In genomic region chr3:56800373-56801150, GRCh38 we compare ENCODE assay signal across 8 cellular contexts. TPM values are rescaled to one million over a fixed set of nuclear protein-coding genes. Genes with fewer than 3 reads are reported as not detected.
DNase-seq lines count a peak whose midpoint lies in the region; ATAC-seq and TF ChIP-seq lines count a peak whose summit lies in the region.

No MANE protein-coding gene starts in this region.

- peak overlapping the region; percentile 88 for H3K27ac Mint-ChIP-seq in type B pancreatic cell

- dilution Hi-C loops in IMR-90 (cut with HindIII; ENCODE audit: low sequenced_read_pairs, unreplicated experiment): no loop called here

- H3K4ac ChIP-seq in IMR-90 (ENCODE audit: low read depth, low read length): no peak overlapping the region

- no peak overlapping the region for H2AK9ac ChIP-seq in IMR-90 (replicated peaks; ENCODE audit: low read depth, low read length, poor library complexity)

- H3K36me3 Mint-ChIP-seq in type B pancreatic cell: no peaks in the 10 kb centered on the region

- H3K14ac ChIP-seq in IMR-90 (replicated peaks; ENCODE audit: low read depth, low read length): no peak overlapping the region

- no peak overlapping the region for H4K8ac ChIP-seq in IMR-90 (ENCODE audit: low read depth in 2 of 2, low read length in 2 of 2)

- intact Hi-C loops in IMR-90 (cut with micrococcal nuclease) (loop anchor here (1.0 kb wide), 1 partner anchor 189 kb away; no protein-coding TSS in a partner anchor), esophagus squamous epithelium (cut with DNase I) (loop anchor here (5.0 kb wide), 1 partner anchor 192 kb away; no protein-coding TSS in a partner anchor)

- DNase-seq in DND-41: peak; percentile 91
- no peak for DNase-seq in IMR-90
- DNase-seq in activated CD8-positive, alpha-beta memory T cell treated with anti-CD3 and anti-CD28 coated beads, Interleukin-2, amount 50 U/mL, for 4 hours: peak; percentile 73
- DNase-seq in esophagus squamous epithelium (lab: John Stamatoyannopoulos, UW): no peak
- no peak for DNase-seq in type B pancreatic cell (ENCODE audit: extremely low spot score, unreplicated experiment)
- DNase-seq in cerebellum (ENCODE audit: low spot score): no peak
- DNase-seq in amniotic stem cell (lab: John Stamatoyannopoulos, UW): no peak

- no peaks in the 10 kb centered on the region for H3K9me3 Mint-ChIP-seq in type B pancreatic cell

- H2BK120ac ChIP-seq in IMR-90 (ENCODE audit: low read depth, low read length): no peak overlapping the region

- H4K20me1 ChIP-seq in DND-41 (ENCODE audit: insufficient read depth, low read length) (peaks cover 11% of the 10 kb centered on the region), IMR-90 (ENCODE audit: insufficient read depth, low read length) (no peaks in the 10 kb centered on the region)

- peak overlapping the region; percentile 75 for H3K9ac ChIP-seq in DND-41 (ENCODE audit: low read depth, low read length)
- no peak overlapping the region for H3K9ac ChIP-seq in IMR-90 (ENCODE audit: low read depth, low read length)
- H3K9ac ChIP-seq in parathyroid adenoma: no peak overlapping the region

- no peak overlapping the region for H2BK5ac ChIP-seq in IMR-90 (ENCODE audit: low read depth, low read length, poor library complexity, severe bottlenecking)

- no peaks in the 10 kb centered on the region for H3K27me3 Mint-ChIP-seq in type B pancreatic cell

- H3K4me1 Mint-ChIP-seq in type B pancreatic cell (ENCODE audit: unreplicated experiment): peaks cover 46% of the 10 kb centered on the region

- 0 out of 4 replicates have a peak, but pooled peaks cover 2 to 3% of the 10 kb centered on the region in 2 experiments for H3K79me1 ChIP-seq in IMR-90 (ENCODE audit: low read depth in 1 of 2, low read length in 2 of 2)

- H3K4me2 ChIP-seq in DND-41 (ENCODE audit: insufficient read depth, low read length): peak overlapping the region; percentile 83
- H3K4me2 ChIP-seq in IMR-90 (ENCODE audit: low read depth, low read length): peak overlapping the region; percentile 91; the same call in 1 of the 2 replicates
- peak overlapping the region; percentile 99 for H3K4me2 ChIP-seq in parathyroid adenoma (ENCODE audit: low read length)

- BruUV-seq in IMR-90 (replicated peaks; lab: Mats Ljungman, UMichigan): no TSS peak

- H3K4me3 Mint-ChIP-seq in type B pancreatic cell: peak overlapping the region; percentile 97

- no peaks in the 10 kb centered on the region for H3K9me3 ChIP-seq in DND-41 (ENCODE audit: insufficient read depth, low read length, severe bottlenecking)
- H3K9me3 ChIP-seq in IMR-90 (ENCODE audit: control insufficient read depth, insufficient read depth, low read length): no peaks in the 10 kb centered on the region
- no peaks in the 10 kb centered on the region for H3K9me3 ChIP-seq in esophagus squamous epithelium
- H3K9me3 ChIP-seq in parathyroid adenoma (ENCODE audit: control insufficient read depth, low read length): no peaks in the 10 kb centered on the region

- no peaks in the 10 kb centered on the region for H3K27me3 ChIP-seq in DND-41 (ENCODE audit: insufficient read depth, low read length, poor library complexity)
- H3K27me3 ChIP-seq in IMR-90 (ENCODE audit: control insufficient read depth, insufficient read depth, low read length): peaks cover 5% of the 10 kb centered on the region; the same call in 1 of the 2 replicates
- H3K27me3 ChIP-seq in esophagus squamous epithelium: no peaks in the 10 kb centered on the region
- no peaks in the 10 kb centered on the region for H3K27me3 ChIP-seq in parathyroid adenoma (ENCODE audit: control insufficient read depth, insufficient read depth, low read length)

- H4K91ac ChIP-seq in IMR-90 (ENCODE audit: insufficient read depth, low read depth, low read length): no peak overlapping the region

- H3K27ac ChIP-seq in DND-41 (ENCODE audit: low read length): peak overlapping the region; percentile 83
- no peak overlapping the region for H3K27ac ChIP-seq in IMR-90 (ENCODE audit: insufficient read depth, low read length)
- peak overlapping the region; percentile 73 to 90 (median 82) for H3K27ac ChIP-seq in esophagus squamous epithelium
- peak overlapping the region; percentile 88 for H3K27ac ChIP-seq in parathyroid adenoma

- H3K9me1 ChIP-seq in IMR-90 (ENCODE audit: insufficient read depth, low read length): 0 out of 2 replicates have a peak, but pooled peaks cover 2% of the 10 kb centered on the region

- H2AFZ ChIP-seq in DND-41 (ENCODE audit: low read depth, low read length) (no peak overlapping the region), IMR-90 (replicated peaks; ENCODE audit: low read length, poor library complexity) (peak overlapping the region; percentile 96), parathyroid adenoma (peak overlapping the region; percentile 84)

- TF ChIP-seq CTCF in DND-41 (IDR thresholded peaks at IDR 0.05; ENCODE audit: borderline replicate concordance, extremely low read depth, low read length, poor library complexity, severe bottlenecking) (no peak), IMR-90 (conservative IDR thresholded peaks at IDR 0.05; ENCODE audit: low read depth, low read length) (no peak), esophagus squamous epithelium (IDR thresholded peaks at IDR 0.05) (no peak), parathyroid adenoma (IDR thresholded peaks at IDR 0.05) (no peak), type B pancreatic cell (conservative IDR thresholded peaks at IDR 0.05) (no peak)

- TF ChIP-seq RAD21 in IMR-90 (IDR thresholded peaks at IDR 0.05; ENCODE audit: low read length): no peak

- H3K4me3 ChIP-seq in DND-41 (ENCODE audit: low read depth in 1 of 2, low read length in 2 of 2) (peak overlapping the region; percentile 34 to 84), IMR-90 (ENCODE audit: insufficient read depth, low read depth, low read length) (no peak overlapping the region; the same call in 1 of the 2 replicates), esophagus squamous epithelium (peak overlapping the region; percentile 49 to 94 (median 80)), parathyroid adenoma (ENCODE audit: low read depth, low read length) (peak overlapping the region; percentile 96)

- H3K18ac ChIP-seq in IMR-90 (ENCODE audit: low read depth, low read length): no peak overlapping the region

- peaks cover 64% of the 10 kb centered on the region for H3K4me1 ChIP-seq in DND-41 (ENCODE audit: insufficient read depth, low read length)
- H3K4me1 ChIP-seq in IMR-90 (ENCODE audit: control insufficient read depth, insufficient read depth, low read length): peaks cover 6% of the 10 kb centered on the region
- H3K4me1 ChIP-seq in esophagus squamous epithelium: peaks cover 28 to 86% (median 41%) of the 10 kb centered on the region in 3 donors
- peaks cover 14% of the 10 kb centered on the region for H3K4me1 ChIP-seq in parathyroid adenoma

- peaks cover 14% of the 10 kb centered on the region for H3K36me3 ChIP-seq in DND-41 (ENCODE audit: insufficient read depth, low read length)
- no peaks in the 10 kb centered on the region for H3K36me3 ChIP-seq in IMR-90 (ENCODE audit: control insufficient read depth, insufficient read depth, low read length)
- H3K36me3 ChIP-seq in esophagus squamous epithelium: no peaks in the 10 kb centered on the region
- H3K36me3 ChIP-seq in parathyroid adenoma (ENCODE audit: control insufficient read depth, insufficient read depth, low read length): no peaks in the 10 kb centered on the region

- no peak overlapping the region for H3K56ac ChIP-seq in IMR-90 (ENCODE audit: extremely low read depth, insufficient read depth, low read length)

- H2BK15ac ChIP-seq in IMR-90 (ENCODE audit: low read depth, low read length): no peak overlapping the region

- ATAC-seq in DND-41 (ENCODE audit: insufficient read depth, low read depth) (peak; percentile 75), IMR-90 (ENCODE audit: low read depth) (no peak)

- in situ Hi-C loops in IMR-90 (cut with MboI; ENCODE audit: low sequenced_read_pairs): no loop called here

- no peak overlapping the region for H4K5ac ChIP-seq in IMR-90 (ENCODE audit: low read depth, low read length)

- H2AK5ac ChIP-seq in IMR-90 (ENCODE audit: low read depth, low read length): no peak overlapping the region

- H3K23ac ChIP-seq in IMR-90 (ENCODE audit: low read depth, low read length): no peak overlapping the region

- POLR2A ChIA-PET in IMR-90 (lab: Charles Lee; ENCODE audit: unreplicated experiment): no interaction called here

- TF ChIP-seq POLR2A in IMR-90 (IDR thresholded peaks at IDR 0.05; ENCODE audit: low read depth, low read length): no peak
- TF ChIP-seq POLR2A in esophagus squamous epithelium (IDR thresholded peaks at IDR 0.05): peak in 1 of 4 donors; percentile 38

- no peak overlapping the region for H2BK20ac ChIP-seq in IMR-90 (ENCODE audit: low read depth, low read length)

- WGBS in IMR-90 (ENCODE audit: extremely low coverage in 2 of 2, insufficient read length in 1 of 2), 2 experiments: 81% methylated on average over 7 of the region's 15 CpGs; no CpG with 5 or more reads in 1 of the 2 experiments
- 27% methylated on average over 14 to 15 of the region's 15 CpGs for WGBS in esophagus squamous epithelium, 2 donors

- peaks cover 73% of the 10 kb centered on the region for H3K79me2 ChIP-seq in DND-41 (ENCODE audit: insufficient read depth, low read length)
- H3K79me2 ChIP-seq in parathyroid adenoma: peaks cover 35% of the 10 kb centered on the region

- CTCF ChIA-PET in IMR-90 (lab: Yijun Ruan, JAX): interaction anchor here (1.1 to 3.4 kb wide), 5 partner anchors 11 to 188 kb away, joined by 3 to 32 read pairs (median 10); no protein-coding TSS in a partner anchor

TF ChIP-seq in IMR-90, 13 proteins besides CTCF, POLR2A, EP300 and RAD21 (continues in another document):
- TF ChIP-seq USF2 (IDR thresholded peaks at IDR 0.05; ENCODE audit: low read depth, low read length) (no peak), NFE2L2 (IDR thresholded peaks at IDR 0.05; ENCODE audit: low read depth, low read length) (no peak), SMC3 (IDR thresholded peaks at IDR 0.05; ENCODE audit: low read depth, low read length) (no peak), CHD1 (IDR thresholded peaks at IDR 0.05; ENCODE audit: low read depth, low read length) (no peak), RCOR1 (IDR thresholded peaks at IDR 0.05; ENCODE audit: insufficient replicate concordance, low read length) (no peak), MAZ (IDR thresholded peaks at IDR 0.05; ENCODE audit: borderline replicate concordance, low read depth, low read length) (no peak)

RNA-seq across cellular contexts. Expression of gene ARHGEF3, which starts 1.2 kb away (rescaled TPM):
- 2.3 and 2.5 TPM in 2 replicates for total RNA-seq in IMR-90 (2012; rRNA removed)
- 2.1 and 2.4 TPM in 2 replicates for polyA plus RNA-seq in IMR-90 (2012; rRNA removed)
- 1.2 and 1.9 TPM in 2 replicates for polyA plus RNA-seq in IMR-90 (2012; cell fraction: cytosol; rRNA removed)
- 0.71 and 2.2 TPM in 2 replicates for polyA plus RNA-seq in IMR-90 (2012; cell fraction: nucleus; rRNA removed; ENCODE audit: low replicate concordance)
- total RNA-seq in esophagus squamous epithelium: 10 to 100 TPM; 20.6 to 26.3 (median 24.7) TPM
- total RNA-seq in type B pancreatic cell (ENCODE audit: low replicate concordance): 20.9 and 32.6 TPM in 2 replicates
- 16.2 TPM for total RNA-seq in cerebellum

Comparison
In these comparisons a context has a peak if more than half of its experiments do, and no peak if none do; other contexts are left out.
1. DNase-seq: peak in DND-41 (single experiment) and activated CD8-positive, alpha-beta memory T cell treated with anti-CD3 and anti-CD28 coated beads, Interleukin-2, amount 50 U/mL, for 4 hours (single experiment); none in IMR-90 (single experiment), esophagus squamous epithelium (single experiment), type B pancreatic cell (single experiment), cerebellum (single experiment) and amniotic stem cell (single experiment).
2. Peak in every context shown above with its lines, with median percentiles within 50 percentile points of each other: H3K4me2 ChIP-seq.